Comparison of ENCODE assay signal across 11 cellular contexts in the genomic region with DNA sequence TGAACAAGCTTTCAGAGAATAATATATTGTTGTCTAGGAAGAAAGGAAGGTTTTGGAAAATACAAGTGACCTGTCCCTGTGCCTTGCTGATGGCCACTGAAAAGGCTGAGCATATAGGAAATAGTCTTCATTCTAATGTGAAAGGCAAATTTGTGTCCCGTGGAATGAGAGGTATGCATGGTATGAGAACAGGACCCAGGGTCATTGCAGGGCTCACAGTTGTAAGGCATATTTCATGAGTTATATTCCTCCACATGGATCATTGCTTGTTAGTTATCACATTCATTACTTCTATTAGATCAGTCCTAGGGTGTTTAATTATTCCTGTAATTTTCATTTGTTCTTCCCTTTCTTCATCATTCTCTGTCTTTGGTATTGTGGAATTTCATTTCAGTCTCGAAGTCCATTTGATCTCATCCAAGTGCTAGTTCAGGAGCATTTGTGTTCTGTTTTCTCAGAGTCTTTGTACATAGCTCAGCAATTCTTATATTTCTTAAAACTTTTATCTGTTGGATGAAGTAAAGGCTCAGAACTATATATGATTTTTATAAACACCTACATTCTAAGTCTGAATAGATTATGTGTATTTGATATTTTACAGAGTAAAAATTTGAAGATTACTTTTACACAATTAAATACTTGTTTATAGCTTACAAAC. TPM values are rescaled to one million over a fixed set of nuclear protein-coding genes. Genes with fewer than 3 reads are reported as not detected.
DNase-seq lines count a peak whose midpoint lies in the region; ATAC-seq and TF ChIP-seq lines count a peak whose summit lies in the region.
"Had no signal": no experiment of that assay in that cellular context is flagged by ENCODE, and none has a peak within 500 bp of the region (broad histone marks: within the 10 kb centered on the region; RNA-seq: fewer than 3 reads in every experiment).

No MANE protein-coding gene starts in this region.

- H3K4me2 ChIP-seq in HCT116 (ENCODE audit: low read length), result peak overlapping the region; percentile 1; the same call in 1 of the 2 replicates

- H3K9me2 ChIP-seq in HCT116 (ENCODE audit: insufficient read depth), result no peaks in the 10 kb centered on the region

- RAD21 ChIA-PET in HCT116 (lab: Charles Lee; ENCODE audit: low non-redundant PET in 1 of 2, low total read pairs in 2 of 2, uncharacterized antibody in 2 of 2, unreplicated experiment in 2 of 2), result no interaction called here

- no peak for TF ChIP-seq RAD21 in HCT116 (IDR thresholded peaks at IDR 0.05; ENCODE audit: low read depth)

- H3K4me1 ChIP-seq in HCT116 (ENCODE audit: control insufficient read depth in 1 of 2, insufficient read depth in 2 of 2, low read length in 2 of 2), result peaks cover 0 to 4% of the 10 kb centered on the region in 2 experiments; a peak in 2 of 4 replicates
- H3K4me1 ChIP-seq in ovary (ENCODE audit: insufficient read depth), result no peaks in the 10 kb centered on the region

- CTCF ChIA-PET in HCT116 (lab: Charles Lee), result no interaction called here

- H3K4me3 ChIP-seq in HCT116 (replicated peaks in 1 of 2; ENCODE audit: low read depth in 1 of 2, low read length in 2 of 2) (no peak overlapping the region), ovary (no peak overlapping the region)

- intact Hi-C loops in HCT116 (cut with micrococcal nuclease), result no loop called here
- intact Hi-C loops in ovary (cut with DNase I), result no loop called here

- peak; percentile 53; the same call in 1 of the 2 replicates for ATAC-seq in HCT116
- ATAC-seq: stimulated activated naive CD8-positive, alpha-beta T cell treated with anti-CD3 and anti-CD28 coated beads, Interleukin-15, amount 100 ng/mL, for 72 hours had no signal

- WGBS in ovary, 3 donors, result 7 to 15% (median 11%) methylated on average over 2 of the region's 2 CpGs

- TF ChIP-seq CTCF in HCT116 (IDR thresholded peaks at IDR 0.05 in 2 of 3, conservative IDR thresholded peaks at IDR 0.05 in 1 of 3; ENCODE audit: borderline replicate concordance in 1 of 3, insufficient read depth in 1 of 3, low read depth in 2 of 3, low read length in 2 of 3), result no peak
- no peak for TF ChIP-seq CTCF in ovary (IDR thresholded peaks at IDR 0.05)

- H3K9ac ChIP-seq in HCT116 (ENCODE audit: low read length), result no peak overlapping the region

- H3K79me2 ChIP-seq in HCT116 (ENCODE audit: insufficient read depth, low read length), result no peaks in the 10 kb centered on the region

- POLR2A ChIA-PET in HCT116 (lab: Charles Lee), result no interaction called here

- no TSS peak for BruUV-seq in HCT116 (replicated peaks; lab: Mats Ljungman, UMichigan)

- H4K20me1 ChIP-seq in HCT116 (ENCODE audit: insufficient read depth), result no peaks in the 10 kb centered on the region

- no peak for TF ChIP-seq EP300 in ovary (IDR thresholded peaks at IDR 0.05)

- H3K36me3 ChIP-seq in HCT116 (ENCODE audit: control insufficient read depth in 1 of 2, insufficient read depth in 2 of 2, low read length in 2 of 2) (no peaks in the 10 kb centered on the region), ovary (no peaks in the 10 kb centered on the region)

- TF ChIP-seq POLR2A in HCT116 (IDR thresholded peaks at IDR 0.05; ENCODE audit: borderline replicate concordance, extremely low read depth, insufficient read depth, insufficient read length) (no peak), ovary (IDR thresholded peaks at IDR 0.05) (no peak)

- no peaks in the 10 kb centered on the region for H3K9me3 ChIP-seq in HCT116 (ENCODE audit: control insufficient read depth in 1 of 2, insufficient read depth in 1 of 2, low read depth in 1 of 2, low read length in 2 of 2)
- H3K9me3 ChIP-seq in ovary, result no peaks in the 10 kb centered on the region

- H3K27ac ChIP-seq in HCT116 (ENCODE audit: low read depth, low read length), result no peak overlapping the region
- no peak overlapping the region for H3K27ac ChIP-seq in ovary

- H3K27me3 ChIP-seq in HCT116 (ENCODE audit: insufficient read depth, low read length) (no peaks in the 10 kb centered on the region), ovary (no peaks in the 10 kb centered on the region)

- H2AFZ ChIP-seq in HCT116 (ENCODE audit: low read depth, low read length, poor library complexity, severe bottlenecking), result no peak overlapping the region

- DNase-seq in A172 (ENCODE audit: low spot score) (peak; percentile 63), HCT116 (ENCODE audit: low read depth, low spot score) (no peak), amniotic epithelial cell (ENCODE audit: low read depth) (peak; percentile 31), iPS-NIHi11 (ENCODE audit: low spot score) (peak; percentile 70), NCI-H510A treated with DMSO at 0.1 percent for 48 hours (lab: John Stamatoyannopoulos, UW) (no peak), ovary (no peak), KG1 (lab: John Stamatoyannopoulos, UW) (no peak)
- no peak for DNase-seq in activated CD4-positive, CD25-positive, alpha-beta regulatory T cell treated with anti-CD3 and anti-CD28 coated beads, Interleukin-2, amount 50 U/mL, for 72 hours
- DNase-seq: activated naive CD4-positive, alpha-beta T cell; C1 segment of cervical spinal cord; stimulated activated naive CD8-positive, alpha-beta T cell treated with anti-CD3 and anti-CD28 coated beads, Interleukin-15, amount 100 ng/mL, for 72 hours had no signal

TF ChIP-seq in HCT116, 20 proteins besides CTCF, POLR2A, EP300 and RAD21:
- TF ChIP-seq SRF (IDR thresholded peaks at IDR 0.05; ENCODE audit: low read depth) (no peak), ZFX (IDR thresholded peaks at IDR 0.05) (no peak), EZH2phosphoT487 (IDR thresholded peaks at IDR 0.05; ENCODE audit: borderline replicate concordance) (no peak), YY1 (IDR thresholded peaks at IDR 0.05; ENCODE audit: extremely low read depth, insufficient replicate concordance, low read depth, low read length) (no peak), ZNF274 (IDR thresholded peaks at IDR 0.05; ENCODE audit: low read depth, low read length) (no peak), SP1 (IDR thresholded peaks at IDR 0.05; ENCODE audit: low read depth) (no peak), SIN3A (IDR thresholded peaks at IDR 0.05; ENCODE audit: low read depth) (no peak), CEBPB (IDR thresholded peaks at IDR 0.05; ENCODE audit: low read depth) (no peak), POLR2AphosphoS5 (IDR thresholded peaks at IDR 0.05; ENCODE audit: low read depth, low read length) (no peak), CBX3 (IDR thresholded peaks at IDR 0.05; ENCODE audit: low read depth) (no peak), EGR1 (IDR thresholded peaks at IDR 0.05; ENCODE audit: low read depth) (no peak), TCF7L2 (IDR thresholded peaks at IDR 0.05; ENCODE audit: borderline replicate concordance, extremely low read depth, insufficient read depth, insufficient read length) (no peak), JUND (IDR thresholded peaks at IDR 0.05) (no peak), ELF1 (IDR thresholded peaks at IDR 0.05; ENCODE audit: borderline replicate concordance, low read depth) (no peak), EZH2 (IDR thresholded peaks at IDR 0.05) (no peak)
- TF ChIP-seq, protein P1, sequence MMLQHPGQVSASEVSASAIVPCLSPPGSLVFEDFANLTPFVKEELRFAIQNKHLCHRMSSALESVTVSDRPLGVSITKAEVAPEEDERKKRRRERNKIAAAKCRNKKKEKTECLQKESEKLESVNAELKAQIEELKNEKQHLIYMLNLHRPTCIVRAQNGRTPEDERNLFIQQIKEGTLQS (IDR thresholded peaks at IDR 0.05), result no peak
- TF ChIP-seq, protein P2, sequence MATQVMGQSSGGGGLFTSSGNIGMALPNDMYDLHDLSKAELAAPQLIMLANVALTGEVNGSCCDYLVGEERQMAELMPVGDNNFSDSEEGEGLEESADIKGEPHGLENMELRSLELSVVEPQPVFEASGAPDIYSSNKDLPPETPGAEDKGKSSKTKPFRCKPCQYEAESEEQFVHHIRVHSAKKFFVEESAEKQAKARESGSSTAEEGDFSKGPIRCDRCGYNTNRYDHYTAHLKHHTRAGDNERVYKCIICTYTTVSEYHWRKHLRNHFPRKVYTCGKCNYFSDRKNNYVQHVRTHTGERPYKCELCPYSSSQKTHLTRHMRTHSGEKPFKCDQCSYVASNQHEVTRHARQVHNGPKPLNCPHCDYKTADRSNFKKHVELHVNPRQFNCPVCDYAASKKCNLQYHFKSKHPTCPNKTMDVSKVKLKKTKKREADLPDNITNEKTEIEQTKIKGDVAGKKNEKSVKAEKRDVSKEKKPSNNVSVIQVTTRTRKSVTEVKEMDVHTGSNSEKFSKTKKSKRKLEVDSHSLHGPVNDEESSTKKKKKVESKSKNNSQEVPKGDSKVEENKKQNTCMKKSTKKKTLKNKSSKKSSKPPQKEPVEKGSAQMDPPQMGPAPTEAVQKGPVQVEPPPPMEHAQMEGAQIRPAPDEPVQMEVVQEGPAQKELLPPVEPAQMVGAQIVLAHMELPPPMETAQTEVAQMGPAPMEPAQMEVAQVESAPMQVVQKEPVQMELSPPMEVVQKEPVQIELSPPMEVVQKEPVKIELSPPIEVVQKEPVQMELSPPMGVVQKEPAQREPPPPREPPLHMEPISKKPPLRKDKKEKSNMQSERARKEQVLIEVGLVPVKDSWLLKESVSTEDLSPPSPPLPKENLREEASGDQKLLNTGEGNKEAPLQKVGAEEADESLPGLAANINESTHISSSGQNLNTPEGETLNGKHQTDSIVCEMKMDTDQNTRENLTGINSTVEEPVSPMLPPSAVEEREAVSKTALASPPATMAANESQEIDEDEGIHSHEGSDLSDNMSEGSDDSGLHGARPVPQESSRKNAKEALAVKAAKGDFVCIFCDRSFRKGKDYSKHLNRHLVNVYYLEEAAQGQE (IDR thresholded peaks at IDR 0.05; ENCODE audit: low read depth), result no peak
- TF ChIP-seq, protein P3, sequence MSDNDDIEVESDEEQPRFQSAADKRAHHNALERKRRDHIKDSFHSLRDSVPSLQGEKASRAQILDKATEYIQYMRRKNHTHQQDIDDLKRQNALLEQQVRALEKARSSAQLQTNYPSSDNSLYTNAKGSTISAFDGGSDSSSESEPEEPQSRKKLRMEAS (IDR thresholded peaks at IDR 0.05), result no peak
TF ChIP-seq in HCT116: peak in this region for 0.

RNA-seq across cellular contexts. Expression of a gene that starts 39.4 kb away (rescaled TPM):
- 45.4 and 56.2 TPM in 2 replicates for total RNA-seq in A172 (2014; rRNA removed; shearing (Covaris generic))
- total RNA-seq in HCT116 (2021; ENCODE audit: unreplicated experiment), result 47.7 TPM
- polyA plus RNA-seq in HCT116 (2012), result 18.8 and 19.1 TPM in 2 replicates
- 100 to 1,000 TPM in 2 of 7 donors, 10 to 100 TPM in 5; 71.3 to 166 (median 84.0) TPM for total RNA-seq in ovary
- polyA plus RNA-seq in ovary, result 10 to 100 TPM; 36.3 to 78.6 TPM

Comparison
In these comparisons a context has a peak if more than half of its experiments do, and no peak if none do; other contexts are left out.
1. DNase-seq: peak in A172 (single experiment), amniotic epithelial cell (single experiment) and iPS-NIHi11 (single experiment); none in HCT116 (single experiment), activated CD4-positive, CD25-positive, alpha-beta regulatory T cell treated with anti-CD3 and anti-CD28 coated beads, Interleukin-2, amount 50 U/mL, for 72 hours (single experiment), NCI-H510A treated with DMSO at 0.1 percent for 48 hours (single experiment), ovary (0 of 5) and KG1 (single experiment).